In genomic region chr18:35291166-35291565, GRCh38 we compare ENCODE assay signal across 9 cellular contexts. TPM values are rescaled to one million over a fixed set of nuclear protein-coding genes. Genes with fewer than 3 reads are reported as not detected.
DNase-seq lines count a peak whose midpoint lies in the region; ATAC-seq and TF ChIP-seq lines count a peak whose summit lies in the region.
"Had no signal": no experiment of that assay in that cellular context is flagged by ENCODE, and none has a peak within 500 bp of the region (broad histone marks: within the 10 kb centered on the region; RNA-seq: fewer than 3 reads in every experiment).

No MANE protein-coding gene starts in this region.

- no peak overlapping the region for H2AFZ ChIP-seq in KMS-11 (ENCODE audit: low read depth)

- no peaks in the 10 kb centered on the region for H3K36me3 ChIP-seq in BE2C
- no peaks in the 10 kb centered on the region for H3K36me3 ChIP-seq in KMS-11 (ENCODE audit: insufficient read depth)

- H3K27me3 Mint-ChIP-seq in naive thymus-derived CD8-positive, alpha-beta T cell, result peaks cover 0 to 1% (median 0%) of the 10 kb centered on the region in 5 donors

- ATAC-seq in naive thymus-derived CD8-positive, alpha-beta T cell, result no peak
- ATAC-seq in GM19035 (IDR thresholded peaks at IDR 0.05; ENCODE audit: unreplicated experiment) (no peak), GM18502 (IDR thresholded peaks at IDR 0.05; ENCODE audit: poor library complexity, unreplicated experiment) (no peak)

- TF ChIP-seq CTCF in BE2C (IDR thresholded peaks at IDR 0.05; ENCODE audit: low read depth, low read length), result no peak
- no peak for TF ChIP-seq CTCF in KMS-11 (conservative IDR thresholded peaks at IDR 0.05; ENCODE audit: low read depth, low read length)
- no peak for TF ChIP-seq CTCF in choroid plexus epithelial cell (conservative IDR thresholded peaks at IDR 0.05; ENCODE audit: low read depth, low read length)

- H3K4me1 ChIP-seq in BE2C (no peaks in the 10 kb centered on the region), KMS-11 (ENCODE audit: low read depth, poor library complexity, severe bottlenecking) (peaks cover 13% of the 10 kb centered on the region)

- H3K27me3 ChIP-seq in BE2C (no peaks in the 10 kb centered on the region), KMS-11 (ENCODE audit: insufficient read depth, low read depth) (no peaks in the 10 kb centered on the region)

- peaks cover 18 to 31% (median 31%) of the 10 kb centered on the region in 3 donors for H3K36me3 Mint-ChIP-seq in naive thymus-derived CD8-positive, alpha-beta T cell

- peak overlapping the region; percentile 91 to 100 (median 99) for H3K4me3 Mint-ChIP-seq in naive thymus-derived CD8-positive, alpha-beta T cell

- H3K4me3 ChIP-seq in BE2C (ENCODE audit: low read depth, low read length) (peak overlapping the region; percentile 76), KMS-11 (IDR thresholded peaks at IDR 0.05; ENCODE audit: insufficient read depth, low read depth, low read length) (no peak overlapping the region), choroid plexus epithelial cell (ENCODE audit: low read depth, low read length) (peak overlapping the region; percentile 82)

- H3K27ac Mint-ChIP-seq in naive thymus-derived CD8-positive, alpha-beta T cell, result peak overlapping the region; percentile 72 to 100 (median 98)

- no peaks in the 10 kb centered on the region for H4K20me1 ChIP-seq in KMS-11 (ENCODE audit: insufficient read depth)

- peaks cover 16% of the 10 kb centered on the region for H3K79me2 ChIP-seq in KMS-11 (ENCODE audit: insufficient read depth, low read depth)

- H3K4me2 ChIP-seq in KMS-11, result peak overlapping the region; percentile 83

- DNase-seq in BE2C (no peak), choroid plexus epithelial cell (ENCODE audit: low read depth) (no peak), SW480 (ENCODE audit: low spot score) (no peak), NCI-H2029 (lab: John Stamatoyannopoulos, UW) (no peak)
- no peak for DNase-seq in naive thymus-derived CD8-positive, alpha-beta T cell
- DNase-seq: posterior cingulate gyrus had no signal

- H3K4me1 Mint-ChIP-seq in naive thymus-derived CD8-positive, alpha-beta T cell, result peaks cover 37 to 85% (median 78%) of the 10 kb centered on the region in 4 donors

- no peaks in the 10 kb centered on the region for H3K9me3 ChIP-seq in BE2C

- H3K9ac ChIP-seq in KMS-11, result no peak overlapping the region; the same call in 1 of the 2 replicates

- H3K27ac ChIP-seq in KMS-11, result no peak overlapping the region

- POLR2A ChIA-PET in naive thymus-derived CD8-positive, alpha-beta T cell (lab: Charles Lee), result interaction anchor here (1.1 kb wide), 1 partner anchor 24 kb away, joined by 5 read pairs; no protein-coding TSS in a partner anchor

- H3K9me3 Mint-ChIP-seq in naive thymus-derived CD8-positive, alpha-beta T cell, result peaks cover 0 to 9% (median 2%) of the 10 kb centered on the region in 9 donors

RNA-seq across cellular contexts. Expression of gene ZSCAN30, which starts 1.1 kb away (rescaled TPM):
- polyA plus RNA-seq in BE2C (2012; ENCODE audit: insufficient read depth, insufficient read length, low read depth), result 6.8 TPM
- total RNA-seq in naive thymus-derived CD8-positive, alpha-beta T cell, result 10 to 100 TPM; 24.8 to 28.4 TPM
- polyA plus RNA-seq in naive thymus-derived CD8-positive, alpha-beta T cell, result 1 to 10 TPM; 4.3 to 7.5 (median 5.2) TPM

RNA-seq across cellular contexts. Expression of gene ZNF397, which starts 50.3 kb away (rescaled TPM):
- polyA plus RNA-seq in BE2C (2012; ENCODE audit: insufficient read depth, insufficient read length, low read depth), result 21.9 TPM
- total RNA-seq in naive thymus-derived CD8-positive, alpha-beta T cell, result 10 to 100 TPM; 47.9 to 50.8 TPM
- polyA plus RNA-seq in naive thymus-derived CD8-positive, alpha-beta T cell, result 1 to 10 TPM; 3.9 to 8.2 (median 6.9) TPM

RNA-seq across cellular contexts. Expression of gene ZNF24, which starts 53.1 kb away (rescaled TPM):
- polyA plus RNA-seq in BE2C (2012; ENCODE audit: insufficient read depth, insufficient read length, low read depth), result 29.7 TPM
- total RNA-seq in naive thymus-derived CD8-positive, alpha-beta T cell, result 100 to 1,000 TPM; 103 to 109 TPM
- 10 to 100 TPM; 78.0 to 92.9 (median 90.2) TPM for polyA plus RNA-seq in naive thymus-derived CD8-positive, alpha-beta T cell
